Comparison of ENCODE assay signal across 2 cellular contexts in genomic region chr18:74873629-74874028, GRCh38.
TF ChIP-seq lines count a peak whose summit lies in the region.

No MANE protein-coding gene starts in this region.

TF ChIP-seq in GM23338, 12 proteins besides CTCF, POLR2A, EP300 and RAD21 (continued from another document):
- TF ChIP-seq REST (IDR thresholded peaks at IDR 0.05; ENCODE audit: unreplicated experiment) (no peak), ZNF331 (CRISPR knock-in tag; IDR thresholded peaks at IDR 0.05; ENCODE audit: low read depth) (no peak), JUNB (IDR thresholded peaks at IDR 0.05; ENCODE audit: unreplicated experiment) (no peak), NANOG (IDR thresholded peaks at IDR 0.05; ENCODE audit: borderline replicate concordance) (no peak), EZH2phosphoT487 (IDR thresholded peaks at IDR 0.05; ENCODE audit: unreplicated experiment) (no peak), ZNF462 (CRISPR knock-in tag; IDR thresholded peaks at IDR 0.05) (no peak), STAT1 (IDR thresholded peaks at IDR 0.05; ENCODE audit: unreplicated experiment) (no peak), CREB1 (CRISPR knock-in tag; IDR thresholded peaks at IDR 0.05; ENCODE audit: low read depth) (no peak), EZH2 (IDR thresholded peaks at IDR 0.05; ENCODE audit: low read depth, unreplicated experiment) (no peak), ZNF114 (CRISPR knock-in tag; IDR thresholded peaks at IDR 0.05) (no peak)
TF ChIP-seq in GM23338: peak in this region for 0.

TF ChIP-seq in WTC11, 78 proteins besides CTCF, POLR2A, EP300 and RAD21 (continued from another document):
- no peak for TF ChIP-seq PRRX2 (CRISPR knock-in tag; IDR thresholded peaks at IDR 0.05)
- TF ChIP-seq JUN (CRISPR knock-in tag; IDR thresholded peaks at IDR 0.05) = no peak
- no peak for TF ChIP-seq CREM (CRISPR knock-in tag; IDR thresholded peaks at IDR 0.05)
- TF ChIP-seq SOX15 (CRISPR knock-in tag; IDR thresholded peaks at IDR 0.05) = no peak
- TF ChIP-seq ZNF512 (CRISPR knock-in tag; IDR thresholded peaks at IDR 0.05; ENCODE audit: borderline replicate concordance) = no peak
- TF ChIP-seq OVOL2 (CRISPR knock-in tag; IDR thresholded peaks at IDR 0.05; ENCODE audit: borderline replicate concordance) = no peak
TF ChIP-seq in WTC11: peak in this region for 0.
